In genomic region chr11:417652-418342, GRCh38 we compare ENCODE assay signal across 1 cellular context.
TF ChIP-seq lines count a peak whose summit lies in the region.

No MANE protein-coding gene starts in this region.

TF ChIP-seq in HCT116, 20 proteins besides CTCF, POLR2A, EP300 and RAD21:
- no peak for TF ChIP-seq ZBTB33 (IDR thresholded peaks at IDR 0.05; ENCODE audit: extremely low read depth, insufficient replicate concordance, low read length)
- no peak for TF ChIP-seq EZH2phosphoT487 (IDR thresholded peaks at IDR 0.05; ENCODE audit: borderline replicate concordance)
- no peak for TF ChIP-seq JUND (IDR thresholded peaks at IDR 0.05)
- TF ChIP-seq, protein P1, sequence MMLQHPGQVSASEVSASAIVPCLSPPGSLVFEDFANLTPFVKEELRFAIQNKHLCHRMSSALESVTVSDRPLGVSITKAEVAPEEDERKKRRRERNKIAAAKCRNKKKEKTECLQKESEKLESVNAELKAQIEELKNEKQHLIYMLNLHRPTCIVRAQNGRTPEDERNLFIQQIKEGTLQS (IDR thresholded peaks at IDR 0.05) = no peak
- no peak for TF ChIP-seq SIN3A (IDR thresholded peaks at IDR 0.05; ENCODE audit: low read depth)
- TF ChIP-seq CEBPB (IDR thresholded peaks at IDR 0.05; ENCODE audit: low read depth) = no peak
- TF ChIP-seq CBX3 (IDR thresholded peaks at IDR 0.05; ENCODE audit: low read depth) = no peak
- TF ChIP-seq EZH2 (IDR thresholded peaks at IDR 0.05) = no peak
- no peak for TF ChIP-seq SP1 (IDR thresholded peaks at IDR 0.05; ENCODE audit: low read depth)
- TF ChIP-seq, protein P2, sequence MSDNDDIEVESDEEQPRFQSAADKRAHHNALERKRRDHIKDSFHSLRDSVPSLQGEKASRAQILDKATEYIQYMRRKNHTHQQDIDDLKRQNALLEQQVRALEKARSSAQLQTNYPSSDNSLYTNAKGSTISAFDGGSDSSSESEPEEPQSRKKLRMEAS (IDR thresholded peaks at IDR 0.05) = no peak
- TF ChIP-seq ELF1 (IDR thresholded peaks at IDR 0.05; ENCODE audit: borderline replicate concordance, low read depth) = no peak
- TF ChIP-seq SRF (IDR thresholded peaks at IDR 0.05; ENCODE audit: low read depth) = no peak
- TF ChIP-seq ZNF274 (IDR thresholded peaks at IDR 0.05; ENCODE audit: low read depth, low read length) = no peak
- TF ChIP-seq POLR2AphosphoS5 (IDR thresholded peaks at IDR 0.05; ENCODE audit: low read depth, low read length) = no peak
- TF ChIP-seq EGR1 (IDR thresholded peaks at IDR 0.05; ENCODE audit: low read depth) = no peak
